19 cellular contexts compared by ENCODE assay signal in genomic region chr2:101843471-101843870, GRCh38.
DNase-seq lines count a peak whose midpoint lies in the region; ATAC-seq and TF ChIP-seq lines count a peak whose summit lies in the region.
"Had no signal": no experiment of that assay in that cellular context is flagged by ENCODE, and none has a peak within 500 bp of the region (broad histone marks: within the 10 kb centered on the region; RNA-seq: fewer than 3 reads in every experiment).

No MANE protein-coding gene starts in this region.

- TF ChIP-seq POLR2A in prostate gland (IDR thresholded peaks at IDR 0.05), result no peak
- TF ChIP-seq POLR2A in right lobe of liver (IDR thresholded peaks at IDR 0.05), result no peak

- H3K4me1 ChIP-seq in GM23248 (ENCODE audit: insufficient read depth), result peaks cover 33% of the 10 kb centered on the region
- peaks cover 17% of the 10 kb centered on the region for H3K4me1 ChIP-seq in fibroblast of lung (ENCODE audit: control insufficient read depth, extremely low read depth, insufficient read depth, low read length)
- H3K4me1 ChIP-seq in prostate gland (replicated peaks), result no peaks in the 10 kb centered on the region
- H3K4me1 ChIP-seq in lower lobe of right lung, result peaks cover 5% of the 10 kb centered on the region
- peaks cover 0 to 24% (median 4%) of the 10 kb centered on the region in 4 donors for H3K4me1 ChIP-seq in right lobe of liver
- H3K4me1 ChIP-seq: parathyroid adenoma had no signal

- intact Hi-C loops in prostate gland (cut with DNase I) (no loop called here), lower lobe of right lung (cut with DNase I) (no loop called here), right lobe of liver (cut with DNase I) (no loop called here)

- in situ Hi-C loops in GM23248 (cut with MboI), result loop anchor here (10.0 to 25.0 kb wide), 2 partner anchors 331 to 429 kb away; no protein-coding TSS in a partner anchor
- in situ Hi-C loops in G401 (cut with HindIII; ENCODE audit: low sequenced_read_pairs), result no loop called here

- 86 to 91% methylated on average over 6 of the region's 6 CpGs for WGBS in GM23248 (ENCODE audit: low coverage in 1 of 2, low lambda C conversion rate in 2 of 2, missing lambda C conversion rate in 2 of 2), 2 experiments
- WGBS in prostate gland, result 79% methylated on average over 6 of the region's 6 CpGs
- WGBS in right lobe of liver (ENCODE audit: insufficient coverage, low coverage, low lambda C conversion rate, missing lambda C conversion rate), result 83% methylated on average over 6 of the region's 6 CpGs

- no peak for ATAC-seq in lower lobe of right lung
- no peak for ATAC-seq in right lobe of liver
- ATAC-seq: stimulated activated naive CD8-positive, alpha-beta T cell treated with anti-CD3 and anti-CD28 coated beads, Interleukin-15, amount 100 ng/mL, for 72 hours had no signal

- H3K27ac ChIP-seq in GM23248 (peak overlapping the region; percentile 65), fibroblast of lung (ENCODE audit: insufficient read depth, low read length) (peak overlapping the region; percentile 51), prostate gland (peak overlapping the region; percentile 15 to 48), lower lobe of right lung (no peak overlapping the region), right lobe of liver (no peak overlapping the region)
- H3K27ac ChIP-seq: parathyroid adenoma, SK-N-MC had no signal

- H2AFZ ChIP-seq in GM23248, result no peak overlapping the region
- H2AFZ ChIP-seq in fibroblast of lung (ENCODE audit: low read length), result no peak overlapping the region
- H2AFZ ChIP-seq: parathyroid adenoma had no signal

- H3K36me3 ChIP-seq in GM23248 (ENCODE audit: low read depth) (peaks cover 82% of the 10 kb centered on the region), fibroblast of lung (ENCODE audit: control insufficient read depth, insufficient read depth, low read length) (peaks cover 9% of the 10 kb centered on the region), prostate gland (no peaks in the 10 kb centered on the region), lower lobe of right lung (peaks cover 89% of the 10 kb centered on the region), right lobe of liver (peaks cover 0 to 69% (median 9%) of the 10 kb centered on the region in 4 donors)

- H3K79me2 ChIP-seq in GM23248 (ENCODE audit: insufficient read depth), result peaks cover 86% of the 10 kb centered on the region
- peaks cover 21% of the 10 kb centered on the region for H3K79me2 ChIP-seq in fibroblast of lung (ENCODE audit: control insufficient read depth, insufficient read depth, low read length)
- H3K79me2 ChIP-seq: parathyroid adenoma had no signal

- H3K4me2 ChIP-seq in GM23248 (ENCODE audit: unreplicated experiment), result peak overlapping the region; percentile 40
- peak overlapping the region; percentile 20 for H3K4me2 ChIP-seq in fibroblast of lung (ENCODE audit: extremely low read depth, insufficient read depth, low read length)

- peaks cover 85% of the 10 kb centered on the region for H3F3A ChIP-seq in GM23248 (ENCODE audit: insufficient read depth)

- H3K9me3 ChIP-seq in GM23248 (ENCODE audit: low read depth) (no peaks in the 10 kb centered on the region), fibroblast of lung (ENCODE audit: control insufficient read depth, insufficient read depth, low read depth, low read length) (no peaks in the 10 kb centered on the region), prostate gland (no peaks in the 10 kb centered on the region), lower lobe of right lung (no peaks in the 10 kb centered on the region), right lobe of liver (no peaks in the 10 kb centered on the region)
- H3K9me3 ChIP-seq: adrenal gland had no signal

- 0 out of 2 replicates have a peak, but pooled peaks cover 3% of the 10 kb centered on the region for H4K20me1 ChIP-seq in GM23248 (ENCODE audit: insufficient read depth)
- no peaks in the 10 kb centered on the region for H4K20me1 ChIP-seq in fibroblast of lung (ENCODE audit: control insufficient read depth, extremely low read depth, insufficient read depth, low read length)

- H3K9ac ChIP-seq in GM23248 (peak overlapping the region; percentile 23; the same call in 1 of the 2 replicates), fibroblast of lung (ENCODE audit: insufficient read depth, low read length) (no peak overlapping the region)
- H3K9ac ChIP-seq: parathyroid adenoma had no signal

- H3K4me3 ChIP-seq in GM23248 (no peak overlapping the region), fibroblast of lung (replicated peaks in 1 of 4; ENCODE audit: control extremely low read depth in 1 of 4, insufficient read depth in 1 of 4, low read depth in 3 of 4, low read length in 4 of 4) (no peak overlapping the region), prostate gland (no peak overlapping the region), lower lobe of right lung (no peak overlapping the region), right lobe of liver (no peak overlapping the region)
- H3K4me3 ChIP-seq: SK-N-MC had no signal

- no peaks in the 10 kb centered on the region for H3K27me3 ChIP-seq in GM23248 (replicated peaks; ENCODE audit: insufficient read depth)
- H3K27me3 ChIP-seq in fibroblast of lung (ENCODE audit: control insufficient read depth, insufficient read depth, low read length), result no peaks in the 10 kb centered on the region
- no peaks in the 10 kb centered on the region for H3K27me3 ChIP-seq in prostate gland (replicated peaks; ENCODE audit: insufficient read depth)
- H3K27me3 ChIP-seq in lower lobe of right lung (ENCODE audit: low read depth), result no peaks in the 10 kb centered on the region
- no peaks in the 10 kb centered on the region for H3K27me3 ChIP-seq in right lobe of liver
- H3K27me3 ChIP-seq: adrenal gland had no signal

- no peak for TF ChIP-seq CTCF in fibroblast of lung (conservative IDR thresholded peaks at IDR 0.05 in 1 of 2, IDR thresholded peaks at IDR 0.05 in 1 of 2; ENCODE audit: low read depth in 1 of 2, low read length in 2 of 2)
- no peak for TF ChIP-seq CTCF in prostate gland (IDR thresholded peaks at IDR 0.05)
- TF ChIP-seq CTCF in lower lobe of right lung (IDR thresholded peaks at IDR 0.05), result no peak
- no peak for TF ChIP-seq CTCF in right lobe of liver (IDR thresholded peaks at IDR 0.05)

- no peak for DNase-seq in GM23248
- peak; percentile 42 for DNase-seq in amniotic epithelial cell (ENCODE audit: low read depth)
- peak in 1 of 2 donors; percentile 37 for DNase-seq in fibroblast of lung (ENCODE audit: low read depth in 2 of 2)
- no peak for DNase-seq in prostate gland (ENCODE audit: low spot score)
- DNase-seq in lower lobe of right lung, result no peak
- DNase-seq in G401 (ENCODE audit: low spot score), result no peak
- DNase-seq in right lobe of liver, result no peak
- no peak for DNase-seq in stimulated activated CD4-positive, alpha-beta T cell treated with anti-CD3 and anti-CD28 coated beads, Interleukin-1b, Interleukin-23, amount 100 ng/mL, for 48 hours
- DNase-seq: activated CD4-positive, alpha-beta memory T cell treated with anti-CD3 and anti-CD28 coated beads for 36 hours; activated T-cell treated with anti-CD3 and anti-CD28 coated beads, Interleukin-2, amount 50 U/mL, for 48 hours; adrenal gland; cortex of kidney; kidney; midbrain; NCI-H2029 treated with DMSO at 0.1 percent for 48 hours; NCI-H526 treated with DMSO at 0.1 percent for 48 hours; stimulated activated naive CD8-positive, alpha-beta T cell treated with anti-CD3 and anti-CD28 coated beads, Interleukin-15, amount 100 ng/mL, for 72 hours had no signal

- no peaks in the 10 kb centered on the region for H3K9me2 ChIP-seq in GM23248 (ENCODE audit: insufficient read depth)

Comparison
In these comparisons a context has a peak if more than half of its experiments do, and no peak if none do; other contexts are left out.
1. H3K27ac ChIP-seq: peak in GM23248 (single experiment), fibroblast of lung (single experiment) and prostate gland (2 of 2); none in lower lobe of right lung (single experiment) and right lobe of liver (0 of 3).